In genomic region chr5:103120607-103121200, GRCh38 we compare ENCODE assay signal across 8 cellular contexts. TPM values are rescaled to one million over a fixed set of nuclear protein-coding genes. Genes with fewer than 3 reads are reported as not detected.
A peak's percentile ranks its signal among the peaks of the same experiment; 100 is the strongest.
DNase-seq lines count a peak whose midpoint lies in the region; ATAC-seq and TF ChIP-seq lines count a peak whose summit lies in the region.

No MANE protein-coding gene starts in this region.

- no peak for TF ChIP-seq CTCF in MCF 10A (IDR thresholded peaks at IDR 0.05; ENCODE audit: unreplicated experiment)

- intact Hi-C loops in Right ventricle myocardium inferior (cut with DNase I) (loop anchor here (10.0 kb wide), 1 partner anchor 366 kb away; the partner anchor contains the start of gene PAM), cardiac septum (cut with DNase I) (no loop called here), MCF 10A (cut with micrococcal nuclease) (no loop called here), left colon (cut with DNase I, micrococcal nuclease) (no loop called here)

- H3K36me3 ChIP-seq in stomach smooth muscle (ENCODE audit: control insufficient read depth in 2 of 2, insufficient read depth in 2 of 2, low read length in 2 of 2) = no peaks in the 10 kb centered on the region

- peaks cover 23% of the 10 kb centered on the region for H3K4me1 Mint-ChIP-seq in MCF 10A (ENCODE audit: insufficient read depth, unreplicated experiment)

- peaks cover 7% of the 10 kb centered on the region for H3K4me1 ChIP-seq in stomach smooth muscle (ENCODE audit: control insufficient read depth, insufficient read depth, low read length)

- H3K9me3 Mint-ChIP-seq in MCF 10A (ENCODE audit: unreplicated experiment) = no peaks in the 10 kb centered on the region

- BruUV-seq in MCF 10A (replicated peaks; lab: Mats Ljungman, UMichigan) = TSS peak; percentile 55

- peak overlapping the region; percentile 83 for H3K4me3 Mint-ChIP-seq in MCF 10A (ENCODE audit: unreplicated experiment)

- peak overlapping the region; percentile 97 to 98 for H3K4me3 ChIP-seq in stomach smooth muscle (ENCODE audit: low read length in 2 of 2)

- POLR2A ChIA-PET in MCF 10A (lab: Yijun Ruan, JAX) = interaction anchor here (0.6 to 3.1 kb wide), 28 partner anchors 12 to 577 kb away, joined by 3 to 43 read pairs (median 5); partner anchors contain the start of genes MACIR, NUDT12 and PAM

- peaks cover 6% of the 10 kb centered on the region for H3K36me3 Mint-ChIP-seq in MCF 10A (ENCODE audit: insufficient read depth, unreplicated experiment)

- peak overlapping the region; percentile 91 for H3K27ac ChIP-seq in stomach smooth muscle (ENCODE audit: low read length)

- H3K9ac ChIP-seq in stomach smooth muscle (ENCODE audit: low read length in 2 of 2) = peak overlapping the region; percentile 84 to 98

- peak overlapping the region; percentile 98 for H3K27ac Mint-ChIP-seq in MCF 10A (ENCODE audit: low read depth, unreplicated experiment)

- CTCF ChIA-PET in MCF 10A (lab: Yijun Ruan, JAX) = interaction anchor here (0.6 to 2.0 kb wide), 6 partner anchors 19 to 614 kb away, joined by 3 to 11 read pairs (median 4); no protein-coding TSS in a partner anchor

- H3K27me3 Mint-ChIP-seq in MCF 10A (ENCODE audit: insufficient read depth, unreplicated experiment) = no peaks in the 10 kb centered on the region

- no peak for ATAC-seq in Right ventricle myocardium inferior
- peak; percentile 22 for ATAC-seq in left colon
- ATAC-seq in GM18520 (IDR thresholded peaks at IDR 0.05; ENCODE audit: unreplicated experiment) = no peak
- ATAC-seq in HG03469 (IDR thresholded peaks at IDR 0.05; ENCODE audit: unreplicated experiment) = no peak

- no peaks in the 10 kb centered on the region for H3K27me3 ChIP-seq in stomach smooth muscle (ENCODE audit: control insufficient read depth in 1 of 2, insufficient read depth in 2 of 2, low read length in 2 of 2)

- DNase-seq in Right ventricle myocardium inferior (ENCODE audit: missing footprints) (peak; percentile 45), cardiac septum (ENCODE audit: low spot score) (no peak), NCI-H69 (lab: John Stamatoyannopoulos, UW) (peak; percentile 62), MCF 10A (ENCODE audit: unreplicated experiment) (peak; percentile 18), left colon (peak; percentile 25 to 46)

- no peaks in the 10 kb centered on the region for H3K9me3 ChIP-seq in stomach smooth muscle (ENCODE audit: control insufficient read depth in 2 of 2, low read length in 2 of 2)

RNA-seq across cellular contexts. Expression of gene PPIP5K2, which starts 0.6 kb away (rescaled TPM):
- total RNA-seq in Right ventricle myocardium inferior (49.4 TPM), cardiac septum (31.1 TPM), MCF 10A (2022) (29.7 and 35.5 TPM in 2 replicates), left colon (10 to 100 TPM; 75.2 to 81.1 TPM)

RNA-seq across cellular contexts. Expression of gene GIN1, which starts 0.8 kb away (rescaled TPM):
- total RNA-seq in Right ventricle myocardium inferior = 17.1 TPM
- total RNA-seq in cardiac septum = 14.8 TPM
- total RNA-seq in MCF 10A (2022) = 12.1 and 16.2 TPM in 2 replicates
- 1 to 10 TPM; 4.9 to 5.7 TPM for total RNA-seq in left colon
